Comparison of ENCODE assay signal across 36 cellular contexts in genomic region chr5:24268482-24269056, GRCh38.
"Had no signal": no experiment of that assay in that cellular context is flagged by ENCODE, and none has a peak within 500 bp of the region (broad histone marks: within the 10 kb centered on the region; RNA-seq: fewer than 3 reads in every experiment).

No MANE protein-coding gene starts in this region.

- H3K4me1 Mint-ChIP-seq: activated CD4-positive, alpha-beta T cell treated with anti-CD3 and anti-CD28 coated beads for 36 hours; activated CD4-positive, alpha-beta T cell treated with anti-CD3 and anti-CD28 coated beads, Interleukin-2, amount 10 ng/mL, durations not matched to agents 24 days and 14 days; activated naive CD8-positive, alpha-beta T cell treated with anti-CD3 and anti-CD28 coated beads for 36 hours; activated T-helper 17 cell treated with anti-CD3 and anti-CD28 coated beads, Interleukin-2, amount 50 U/mL, for 72 hours; WTC11 had no signal

- H3K36me3 Mint-ChIP-seq: activated CD4-positive, alpha-beta memory T cell treated with anti-CD3 and anti-CD28 coated beads for 36 hours; activated naive CD4-positive, alpha-beta T cell treated with anti-CD3 and anti-CD28 coated beads, Interleukin-2, amount 50 U/mL, for 72 hours; activated naive CD8-positive, alpha-beta T cell treated with anti-CD3 and anti-CD28 coated beads for 36 hours; WTC11 had no signal

- FAIRE-seq: astrocyte had no signal

- H3K27ac Mint-ChIP-seq: activated CD4-positive, alpha-beta memory T cell treated with anti-CD3 and anti-CD28 coated beads for 36 hours; activated CD4-positive, alpha-beta T cell treated with anti-CD3 and anti-CD28 coated beads for 36 hours; activated CD4-positive, alpha-beta T cell treated with anti-CD3 and anti-CD28 coated beads, Interleukin-2, amount 10 ng/mL, durations not matched to agents 24 days and 14 days; activated CD8-positive, alpha-beta T cell treated with anti-CD3 and anti-CD28 coated beads for 36 hours; activated naive CD4-positive, alpha-beta T cell treated with anti-CD3 and anti-CD28 coated beads for 36 hours; activated naive CD4-positive, alpha-beta T cell treated with anti-CD3 and anti-CD28 coated beads, Interleukin-2, amount 50 U/mL, for 72 hours; activated naive CD8-positive, alpha-beta T cell treated with anti-CD3 and anti-CD28 coated beads for 36 hours; activated T-cell treated with anti-CD3 and anti-CD28 coated beads, Interleukin-2, amount 50 U/mL, for 72 hours; activated T-helper 1 cell treated with anti-CD3 and anti-CD28 coated beads, Interleukin-12 subunit alpha, Interleukin-12 subunit beta, Interleukin-2, Interleukin-4 antibody, amounts not matched to agents 30 ng/mL and 10 ng/mL and 1 ng/mL, durations not matched to agents 14 hours and 24 hours and 36 hours; activated T-helper 17 cell treated with anti-CD3 and anti-CD28 coated beads, Interleukin-2, amount 50 U/mL, for 72 hours; T-helper 1 cell treated with Interleukin-12 subunit alpha and Interleukin-12 subunit beta and Interleukin-4 antibody, amounts not matched to agents 30 μg/mL and 1 μg/mL, for 36 hours; T-helper 2 cell treated with Interferon-gamma antibody and Interleukin-4, amounts not matched to agents 5 μg/mL and 100 μg/mL, for 36 hours; WTC11 had no signal

- DNase-seq: activated CD4-positive, alpha-beta memory T cell treated with anti-CD3 and anti-CD28 coated beads for 36 hours; activated CD4-positive, alpha-beta T cell treated with anti-CD3 and anti-CD28 coated beads for 1 hour; activated CD4-positive, alpha-beta T cell treated with anti-CD3 and anti-CD28 coated beads for 36 hours; activated CD4-positive, alpha-beta T cell treated with anti-CD3 and anti-CD28 coated beads, Interleukin-2, amount 10 ng/mL, durations not matched to agents 24 days and 14 days; activated CD4-positive, alpha-beta T cell treated with anti-CD3 and anti-CD28 coated beads, Interleukin-2, amount 50 U/mL, for 1 hour; activated CD4-positive, alpha-beta T cell treated with anti-CD3 and anti-CD28 coated beads, Interleukin-2, amount 50 U/mL, for 4 hours; activated CD4-positive, CD25-positive, alpha-beta regulatory T cell; activated CD8-positive, alpha-beta memory T cell treated with anti-CD3 and anti-CD28 coated beads, Interleukin-2, amount 50 U/mL, for 4 hours; activated CD8-positive, alpha-beta T cell treated with anti-CD3 and anti-CD28 coated beads for 36 hours; activated effector memory CD4-positive, alpha-beta T cell treated with anti-CD3 and anti-CD28 coated beads, Interleukin-2, amount 50 U/mL, for 16 hours; activated gamma-delta T cell treated with Interleukin-2 at 50 U/mL for 16 hours; activated naive CD4-positive, alpha-beta T cell; activated naive CD4-positive, alpha-beta T cell treated with anti-CD3 and anti-CD28 coated beads for 36 hours; activated naive CD4-positive, alpha-beta T cell treated with anti-CD3 and anti-CD28 coated beads, Interleukin-2, amount 50 U/mL, for 16 hours; activated naive CD8-positive, alpha-beta T cell treated with anti-CD3 and anti-CD28 coated beads for 36 hours; activated T-cell treated with anti-CD3 and anti-CD28 coated beads for 4 hours; activated T-cell treated with anti-CD3 and anti-CD28 coated beads, Interleukin-2, amount 50 U/mL, for 1 hour; activated T-cell treated with anti-CD3 and anti-CD28 coated beads, Interleukin-2, amount 50 U/mL, for 4 hours; adrenal gland; amniotic stem cell; aorta; body of pancreas; brain microvascular endothelial cell; central memory CD4-positive, alpha-beta T cell; SW 1271; T-helper 1 cell; T-helper 9 cell had no signal

- ATAC-seq: activated CD4-positive, alpha-beta T cell treated with anti-CD3 and anti-CD28 coated beads for 36 hours; activated CD4-positive, CD25-positive, alpha-beta regulatory T cell treated with anti-CD3 and anti-CD28 coated beads, Interleukin-2, amount 50 U/mL, for 24 hours; activated CD8-positive, alpha-beta T cell treated with anti-CD3 and anti-CD28 coated beads for 36 hours; activated naive CD4-positive, alpha-beta T cell treated with anti-CD3 and anti-CD28 coated beads, Interleukin-2, amount 50 U/mL, for 72 hours; activated T-cell treated with anti-CD3 and anti-CD28 coated beads, Interleukin-2, amount 50 U/mL, for 4 hours; activated T-helper 17 cell treated with anti-CD3 and anti-CD28 coated beads, Interleukin-2, amount 50 U/mL, for 72 hours; body of pancreas; WTC11 had no signal

- H3K4me3 Mint-ChIP-seq: activated CD4-positive, alpha-beta memory T cell treated with anti-CD3 and anti-CD28 coated beads for 36 hours; activated CD4-positive, alpha-beta T cell treated with anti-CD3 and anti-CD28 coated beads for 36 hours; activated CD4-positive, alpha-beta T cell treated with anti-CD3 and anti-CD28 coated beads, Interleukin-2, amount 10 ng/mL, durations not matched to agents 24 days and 14 days; activated CD8-positive, alpha-beta T cell treated with anti-CD3 and anti-CD28 coated beads for 36 hours; activated naive CD4-positive, alpha-beta T cell treated with anti-CD3 and anti-CD28 coated beads for 36 hours; activated naive CD8-positive, alpha-beta T cell treated with anti-CD3 and anti-CD28 coated beads for 36 hours; activated T-cell treated with anti-CD3 and anti-CD28 coated beads, Interleukin-2, amount 50 U/mL, for 4 hours; activated T-cell treated with anti-CD3 and anti-CD28 coated beads, Interleukin-2, amount 50 U/mL, for 72 hours; activated T-helper 1 cell treated with anti-CD3 and anti-CD28 coated beads, Interleukin-12 subunit alpha, Interleukin-12 subunit beta, Interleukin-2, Interleukin-4 antibody, amounts not matched to agents 30 ng/mL and 10 ng/mL and 1 ng/mL, durations not matched to agents 14 hours and 24 hours and 36 hours; activated T-helper 17 cell treated with anti-CD3 and anti-CD28 coated beads, Interleukin-2, amount 50 U/mL, for 72 hours; T-helper 1 cell treated with Interleukin-12 subunit alpha and Interleukin-12 subunit beta and Interleukin-4 antibody, amounts not matched to agents 30 μg/mL and 1 μg/mL, for 36 hours; T-helper 2 cell treated with Interferon-gamma antibody and Interleukin-4, amounts not matched to agents 5 μg/mL and 100 μg/mL, for 36 hours; WTC11 had no signal
